Comparison of ENCODE assay signal across 8 cellular contexts in the genomic region with DNA sequence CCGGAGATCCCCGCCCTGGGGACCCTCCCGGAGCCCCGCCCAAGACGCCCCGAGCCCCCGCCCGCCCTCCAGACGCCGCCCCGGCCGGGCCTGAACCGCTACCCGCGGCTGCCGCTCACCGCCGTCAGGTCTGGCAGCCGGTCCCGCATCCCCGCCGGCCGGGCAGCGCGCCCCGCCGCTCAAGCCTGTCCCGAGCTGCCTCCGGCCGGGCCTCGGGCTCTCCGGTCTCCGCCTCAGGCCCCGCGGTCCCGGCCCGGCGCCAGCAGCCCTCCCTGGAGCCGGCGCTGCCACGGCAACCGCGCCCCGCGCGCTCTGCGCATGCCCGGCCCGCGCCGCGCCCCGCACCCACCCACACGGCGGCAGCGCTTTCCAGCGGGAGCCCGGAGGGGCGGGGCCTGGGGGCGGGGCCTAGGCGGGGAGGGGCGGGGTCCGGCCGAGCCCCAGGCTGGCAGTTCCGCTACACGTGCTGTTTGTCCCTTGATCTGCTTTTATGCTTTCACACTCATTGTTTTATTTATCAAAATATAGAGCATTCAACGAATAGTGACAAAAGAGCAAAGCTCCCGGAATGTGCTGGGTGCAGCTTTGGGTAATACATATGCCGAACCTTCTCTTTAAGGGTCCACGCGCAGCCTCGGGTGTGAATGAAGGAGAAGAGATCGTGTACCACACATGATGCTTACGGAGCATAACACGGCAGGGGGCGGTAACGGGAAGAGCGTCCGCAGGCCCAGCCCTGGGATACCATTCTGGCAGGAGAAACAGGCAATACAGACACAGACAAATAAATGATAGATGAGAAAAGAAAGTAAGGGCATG. TPM values are rescaled to one million over a fixed set of nuclear protein-coding genes. Genes with fewer than 3 reads are reported as not detected.
DNase-seq lines count a peak whose midpoint lies in the region; ATAC-seq and TF ChIP-seq lines count a peak whose summit lies in the region.

A gene (minus strand): TSS at position 300 of the 819 bp plus-strand sequence. CDS start 151 bp downstream, at position 149.

- H3K4me3 Mint-ChIP-seq in activated naive CD4-positive, alpha-beta T cell treated with anti-CD3 and anti-CD28 coated beads, Interleukin-2, amount 10 ng/mL, durations not matched to agents 7 days and 5 days: peak within 1 kb of the TSS; percentile 81

- peak within 1 kb of the TSS; percentile 84 for H3K4me2 ChIP-seq in MM.1S (ENCODE audit: low read depth, low read length)

- no peaks in the 10 kb centered on the region for H3K36me3 ChIP-seq in HAP-1 (replicated peaks)
- no peaks in the 10 kb centered on the region for H3K36me3 ChIP-seq in MM.1S (replicated peaks; ENCODE audit: insufficient read depth, low read length)
- no peaks in the 10 kb centered on the region for H3K36me3 ChIP-seq in suprapubic skin

- H3K27ac ChIP-seq in MM.1S (ENCODE audit: low read length) (no peak within 1 kb of the TSS), suprapubic skin (peak within 1 kb of the TSS; percentile 42)

- H4K20me1 ChIP-seq in MM.1S (ENCODE audit: insufficient read depth, low read length): no peaks in the 10 kb centered on the region

- CTCF ChIA-PET in activated naive CD4-positive, alpha-beta T cell treated with anti-CD3 and anti-CD28 coated beads, Interleukin-2, amount 10 ng/mL, durations not matched to agents 7 days and 5 days (lab: Charles Lee): interaction anchor here (1.7 to 3.9 kb wide), 2 partner anchors 14 to 22 kb away, joined by 4 to 24 read pairs; no protein-coding TSS in a partner anchor

- H3K36me3 Mint-ChIP-seq in activated naive CD4-positive, alpha-beta T cell treated with anti-CD3 and anti-CD28 coated beads, Interleukin-2, amount 10 ng/mL, durations not matched to agents 7 days and 5 days: peaks cover 11% of the 10 kb centered on the region

- TF ChIP-seq CTCF in MM.1S (IDR thresholded peaks at IDR 0.05; ENCODE audit: low read length) (0 out of 2 replicates have a peak, but pooled peaks have one; percentile 16), omental fat pad (IDR thresholded peaks at IDR 0.05) (no peak), suprapubic skin (IDR thresholded peaks at IDR 0.05) (no peak)

- in situ Hi-C loops in HAP-1 (cut with MboI; ENCODE audit: low sequenced_read_pairs) (loop anchor here (5.0 kb wide), 1 partner anchor 33 kb away; a partner anchor contains a TSS), SK-MEL-5 (cut with HindIII; ENCODE audit: low pct_unique_long_range_greater_than_20kb, low sequenced_read_pairs) (no loop called here)

- H3K4me3 ChIP-seq in HAP-1 (peak within 1 kb of the TSS; percentile 67), MM.1S (ENCODE audit: low read length) (peak within 1 kb of the TSS; percentile 65), suprapubic skin (peak within 1 kb of the TSS; percentile 86)

- no peaks in the 10 kb centered on the region for H3F3A ChIP-seq in MM.1S (ENCODE audit: insufficient read depth, low read length)

- peak within 1 kb of the TSS; percentile 74 for H2AFZ ChIP-seq in MM.1S (ENCODE audit: low read length)

- under 1% methylated on average over 16 of the region's 79 CpGs for WGBS in suprapubic skin

- DNase-seq in GM04504 (ENCODE audit: low read depth) (peak; percentile 58), HAP-1 (ENCODE audit: low spot score in 2 of 2) (peak; percentile 72 to 89), MM.1S (peak; percentile 61), SK-MEL-5 (ENCODE audit: low read depth, low spot score) (peak; percentile 85), globus pallidus (ENCODE audit: low spot score) (peak; percentile 86), omental fat pad (ENCODE audit: low spot score) (peak; percentile 70), suprapubic skin (ENCODE audit: low spot score in 2 of 2) (peak; percentile 85 to 88)
- DNase-seq in activated naive CD4-positive, alpha-beta T cell treated with anti-CD3 and anti-CD28 coated beads, Interleukin-2, amount 10 ng/mL, durations not matched to agents 7 days and 5 days: peak; percentile 89

- H3K9me2 ChIP-seq in MM.1S (replicated peaks; ENCODE audit: insufficient read depth, low read length): no peaks in the 10 kb centered on the region

- H3K4me1 ChIP-seq in HAP-1 (peaks cover 9% of the 10 kb centered on the region), MM.1S (ENCODE audit: low read length) (0 out of 2 replicates have a peak, but pooled peaks cover 4% of the 10 kb centered on the region), suprapubic skin (peaks cover 18% of the 10 kb centered on the region)

- H3K4me1 Mint-ChIP-seq in activated naive CD4-positive, alpha-beta T cell treated with anti-CD3 and anti-CD28 coated beads, Interleukin-2, amount 10 ng/mL, durations not matched to agents 7 days and 5 days: peaks cover 39% of the 10 kb centered on the region

- no peaks in the 10 kb centered on the region for H3K79me2 ChIP-seq in MM.1S (ENCODE audit: low read length)

- H3K27me3 ChIP-seq in HAP-1 (ENCODE audit: low read depth) (no peaks in the 10 kb centered on the region), MM.1S (replicated peaks; ENCODE audit: insufficient read depth, low read length) (no peaks in the 10 kb centered on the region), suprapubic skin (no peaks in the 10 kb centered on the region)

- H3K27me3 Mint-ChIP-seq in activated naive CD4-positive, alpha-beta T cell treated with anti-CD3 and anti-CD28 coated beads, Interleukin-2, amount 10 ng/mL, durations not matched to agents 7 days and 5 days: peaks cover 3% of the 10 kb centered on the region

- peak within 1 kb of the TSS; percentile 79 for H3K27ac Mint-ChIP-seq in activated naive CD4-positive, alpha-beta T cell treated with anti-CD3 and anti-CD28 coated beads, Interleukin-2, amount 10 ng/mL, durations not matched to agents 7 days and 5 days

- no peak for TF ChIP-seq POLR2A in suprapubic skin (IDR thresholded peaks at IDR 0.05)

- TF ChIP-seq EP300 in suprapubic skin (IDR thresholded peaks at IDR 0.05): no peak

- no peaks in the 10 kb centered on the region for H3K9me3 Mint-ChIP-seq in activated naive CD4-positive, alpha-beta T cell treated with anti-CD3 and anti-CD28 coated beads, Interleukin-2, amount 10 ng/mL, durations not matched to agents 7 days and 5 days

- peak within 1 kb of the TSS; percentile 51; the same call in 1 of the 2 replicates for H3K9ac ChIP-seq in MM.1S (ENCODE audit: low read length)

- H3K9me3 ChIP-seq in HAP-1 (no peaks in the 10 kb centered on the region), MM.1S (replicated peaks; ENCODE audit: insufficient read depth, low read length) (no peaks in the 10 kb centered on the region), suprapubic skin (no peaks in the 10 kb centered on the region)

- peak; percentile 97 for ATAC-seq in omental fat pad (ENCODE audit: low FRiP score)

RNA-seq across cellular contexts. Expression of the gene that starts here (rescaled TPM):
- 22.9 and 23.7 TPM in 2 replicates for total RNA-seq in SK-MEL-5 (2014; rRNA removed; shearing (Covaris generic))
- 15.5 and 21.1 TPM in 2 replicates for polyA plus RNA-seq in SK-MEL-5 (2015; cell fraction: cytosol; rRNA removed)
- polyA plus RNA-seq in SK-MEL-5 (2015; cell fraction: nucleus; rRNA removed): 92.7 and 100 TPM in 2 replicates
- total RNA-seq in omental fat pad (10 to 100 TPM; 30.6 to 37.6 (median 33.5) TPM), suprapubic skin (1 to 10 TPM; 2.9 to 7.2 (median 4.4) TPM)
